ENCODE assay signal across 2 cellular contexts in the genomic region with DNA sequence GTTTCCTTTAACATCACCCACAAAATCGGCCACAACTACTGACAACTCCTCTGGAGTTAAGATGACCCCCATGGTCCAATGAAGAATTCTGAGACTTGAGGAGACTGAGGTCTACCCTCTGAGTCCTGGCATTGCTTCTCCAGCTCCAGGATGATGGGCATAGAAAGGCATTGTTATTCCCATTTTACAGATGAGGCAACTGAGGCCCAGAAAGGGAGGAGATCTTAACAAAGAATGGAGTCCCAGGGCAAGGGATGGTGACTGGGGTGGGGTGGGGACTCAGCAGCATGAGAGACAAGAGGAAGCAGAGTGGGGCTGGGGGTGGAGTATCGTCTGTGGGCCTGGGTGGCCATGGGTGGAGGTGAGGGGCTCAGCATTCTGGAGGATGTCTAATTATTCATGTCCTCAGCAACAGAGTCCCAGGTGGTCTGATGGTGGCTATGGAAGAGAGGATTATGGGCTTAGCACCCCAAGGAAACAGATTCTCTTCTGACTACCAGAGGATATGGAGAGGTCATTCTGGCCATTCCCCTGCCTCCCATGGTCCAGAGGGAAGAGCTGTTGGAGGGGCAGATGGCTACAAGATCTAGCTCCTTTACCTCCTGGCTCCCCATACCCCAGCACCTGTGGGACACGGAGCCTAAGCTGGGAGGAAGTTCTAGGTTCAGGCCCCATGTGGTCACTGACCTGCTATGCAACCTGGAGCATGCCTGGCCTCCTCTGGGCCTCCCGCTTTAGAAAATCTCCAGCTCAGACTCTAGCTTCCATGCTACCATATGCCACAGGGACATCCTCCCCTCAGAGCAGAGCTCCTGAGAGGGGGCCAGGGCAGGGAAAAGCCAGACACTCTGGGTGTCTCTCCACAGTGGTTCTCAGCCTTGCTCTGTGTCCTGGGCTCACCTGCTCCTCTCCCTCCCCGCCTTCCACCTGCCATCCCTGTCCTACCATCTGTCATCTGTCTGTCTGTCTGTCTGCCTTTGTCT.
TF ChIP-seq lines count a peak whose summit lies in the region.

No MANE protein-coding gene starts in this region.

TF ChIP-seq in A549, 52 proteins besides CTCF, POLR2A, EP300 and RAD21:
- TF ChIP-seq MAFK (IDR thresholded peaks at IDR 0.05; ENCODE audit: partially characterized antibody) (no peak), RFX5 (IDR thresholded peaks at IDR 0.05) (no peak), ZNF302 (CRISPR knock-in tag; IDR thresholded peaks at IDR 0.05) (no peak), JUN (IDR thresholded peaks at IDR 0.05) (no peak), POLR2AphosphoS2 (conservative IDR thresholded peaks at IDR 0.05; ENCODE audit: low read length) (no peak), CHD4 (IDR thresholded peaks at IDR 0.05; ENCODE audit: borderline replicate concordance) (no peak), HOXB13 (CRISPR knock-in tag; IDR thresholded peaks at IDR 0.05; ENCODE audit: low read depth) (no peak), RNF2 (IDR thresholded peaks at IDR 0.05; ENCODE audit: borderline replicate concordance, low read depth) (no peak), HEYL (CRISPR knock-in tag; IDR thresholded peaks at IDR 0.05) (no peak), CBX8 (IDR thresholded peaks at IDR 0.05) (no peak), NPAS2 (CRISPR knock-in tag; IDR thresholded peaks at IDR 0.05; ENCODE audit: borderline replicate concordance) (no peak), SREBF2 (IDR thresholded peaks at IDR 0.05) (no peak), BCL3 (IDR thresholded peaks at IDR 0.05) (no peak)
- TF ChIP-seq, protein P1, sequence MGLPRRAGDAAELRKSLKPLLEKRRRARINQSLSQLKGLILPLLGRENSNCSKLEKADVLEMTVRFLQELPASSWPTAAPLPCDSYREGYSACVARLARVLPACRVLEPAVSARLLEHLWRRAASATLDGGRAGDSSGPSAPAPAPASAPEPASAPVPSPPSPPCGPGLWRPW (IDR thresholded peaks at IDR 0.05), result no peak

TF ChIP-seq in H1, 55 proteins besides CTCF, POLR2A, EP300 and RAD21:
- TF ChIP-seq RFX5 (IDR thresholded peaks at IDR 0.05; ENCODE audit: borderline replicate concordance, low read depth, low read length) (no peak), SAP30 (IDR thresholded peaks at IDR 0.05; ENCODE audit: insufficient read depth, insufficient replicate concordance, low read length) (no peak)
- TF ChIP-seq, protein P2, sequence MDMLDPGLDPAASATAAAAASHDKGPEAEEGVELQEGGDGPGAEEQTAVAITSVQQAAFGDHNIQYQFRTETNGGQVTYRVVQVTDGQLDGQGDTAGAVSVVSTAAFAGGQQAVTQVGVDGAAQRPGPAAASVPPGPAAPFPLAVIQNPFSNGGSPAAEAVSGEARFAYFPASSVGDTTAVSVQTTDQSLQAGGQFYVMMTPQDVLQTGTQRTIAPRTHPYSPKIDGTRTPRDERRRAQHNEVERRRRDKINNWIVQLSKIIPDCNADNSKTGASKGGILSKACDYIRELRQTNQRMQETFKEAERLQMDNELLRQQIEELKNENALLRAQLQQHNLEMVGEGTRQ (IDR thresholded peaks at IDR 0.05; ENCODE audit: low read length), result no peak
